ENCODE assay signal across 36 cellular contexts in genomic region chr19:31897292-31897691, GRCh38.
"Had no signal": no experiment of that assay in that cellular context is flagged by ENCODE, and none has a peak within 500 bp of the region (broad histone marks: within the 10 kb centered on the region; RNA-seq: fewer than 3 reads in every experiment).

No MANE protein-coding gene starts in this region.

- H3K36me3 ChIP-seq: MG63 had no signal

- DNase-seq: Karpas-422, Kasumi-1, KBM-7, KG1, MG63, MM.1S, MV-4-11, NCI-H1048, NCI-H1092, NCI-H1092 treated with DMSO at 0.1 percent for 48 hours, NCI-H1105, NCI-H1105 treated with DMSO at 0.1 percent for 48 hours, NCI-H1417, NCI-H1417 treated with DMSO at 0.1 percent for 48 hours, NCI-H1436, NCI-H1436 treated with DMSO at 0.1 percent for 48 hours, NCI-H146, NCI-H1694, NCI-H1694 treated with DMSO at 0.1 percent for 48 hours, NCI-H187, NCI-H187 treated with DMSO at 0.1 percent for 48 hours, NCI-H1930, NCI-H2029, NCI-H2029 treated with DMSO at 0.1 percent for 48 hours, NCI-H2081, NCI-H2081 treated with DMSO at 0.1 percent for 48 hours, NCI-H2107, NCI-H2171, NCI-H2171 treated with DMSO at 0.1 percent for 48 hours, NCI-H2227 treated with DMSO at 0.1 percent for 48 hours, NCI-H226, NCI-H345, NCI-H446 treated with DMSO at 0.1 percent for 48 hours, NCI-H510A, NCI-H510A treated with DMSO at 0.1 percent for 48 hours had no signal

- H3K27ac ChIP-seq: KMS-11 had no signal

- H3K4me3 ChIP-seq: MG63 had no signal

- H3K9me3 ChIP-seq: MG63 had no signal

- H3K27me3 ChIP-seq: MG63 had no signal
